ENCODE assay signal across 20 cellular contexts in genomic region chr12:129675947-129676346, GRCh38.
"Had no signal": no experiment of that assay in that cellular context is flagged by ENCODE, and none has a peak within 500 bp of the region (broad histone marks: within the 10 kb centered on the region; RNA-seq: fewer than 3 reads in every experiment).

No MANE protein-coding gene starts in this region.

- DNase-seq: Karpas-422, KG1, MG63, NCI-H1092 treated with DMSO at 0.1 percent for 48 hours, NCI-H1436, NCI-H187, NCI-H2029, NCI-H2081 treated with DMSO at 0.1 percent for 48 hours, NCI-H2171, NCI-H226, NCI-H446, NCI-H510A, NCI-H524 treated with DMSO at 0.1 percent for 48 hours, NCI-H69, NCI-H774, Right ventricle myocardium superior, RPMI8226, SIG-M5 had no signal

- H3K4me3 ChIP-seq: MG63, SJSA1, SK-N-MC had no signal
